ENCODE assay signal across 33 cellular contexts in genomic region chr2:220707261-220707660, GRCh38.
"Had no signal": no experiment of that assay in that cellular context is flagged by ENCODE, and none has a peak within 500 bp of the region (broad histone marks: within the 10 kb centered on the region; RNA-seq: fewer than 3 reads in every experiment).

No MANE protein-coding gene starts in this region.

- DNase-seq: Karpas-422, Kasumi-1, MM.1S, MV-4-11, NCI-H1048, NCI-H1092, NCI-H1092 treated with DMSO at 0.1 percent for 48 hours, NCI-H1105, NCI-H1105 treated with DMSO at 0.1 percent for 48 hours, NCI-H1417, NCI-H1417 treated with DMSO at 0.1 percent for 48 hours, NCI-H1436, NCI-H1436 treated with DMSO at 0.1 percent for 48 hours, NCI-H146, NCI-H1694, NCI-H1694 treated with DMSO at 0.1 percent for 48 hours, NCI-H187, NCI-H187 treated with DMSO at 0.1 percent for 48 hours, NCI-H1930, NCI-H2029, NCI-H2029 treated with DMSO at 0.1 percent for 48 hours, NCI-H2081, NCI-H2081 treated with DMSO at 0.1 percent for 48 hours, NCI-H2107, NCI-H2171, NCI-H2171 treated with DMSO at 0.1 percent for 48 hours, NCI-H2227 treated with DMSO at 0.1 percent for 48 hours, NCI-H345, NCI-H446, NCI-H446 treated with DMSO at 0.1 percent for 48 hours, NCI-H510A treated with DMSO at 0.1 percent for 48 hours, NCI-H524 had no signal

- H3K9ac ChIP-seq: KMS-11 had no signal

- H3K27ac ChIP-seq: KMS-11 had no signal

- H3K4me2 ChIP-seq: KMS-11 had no signal
